In the genomic region with DNA sequence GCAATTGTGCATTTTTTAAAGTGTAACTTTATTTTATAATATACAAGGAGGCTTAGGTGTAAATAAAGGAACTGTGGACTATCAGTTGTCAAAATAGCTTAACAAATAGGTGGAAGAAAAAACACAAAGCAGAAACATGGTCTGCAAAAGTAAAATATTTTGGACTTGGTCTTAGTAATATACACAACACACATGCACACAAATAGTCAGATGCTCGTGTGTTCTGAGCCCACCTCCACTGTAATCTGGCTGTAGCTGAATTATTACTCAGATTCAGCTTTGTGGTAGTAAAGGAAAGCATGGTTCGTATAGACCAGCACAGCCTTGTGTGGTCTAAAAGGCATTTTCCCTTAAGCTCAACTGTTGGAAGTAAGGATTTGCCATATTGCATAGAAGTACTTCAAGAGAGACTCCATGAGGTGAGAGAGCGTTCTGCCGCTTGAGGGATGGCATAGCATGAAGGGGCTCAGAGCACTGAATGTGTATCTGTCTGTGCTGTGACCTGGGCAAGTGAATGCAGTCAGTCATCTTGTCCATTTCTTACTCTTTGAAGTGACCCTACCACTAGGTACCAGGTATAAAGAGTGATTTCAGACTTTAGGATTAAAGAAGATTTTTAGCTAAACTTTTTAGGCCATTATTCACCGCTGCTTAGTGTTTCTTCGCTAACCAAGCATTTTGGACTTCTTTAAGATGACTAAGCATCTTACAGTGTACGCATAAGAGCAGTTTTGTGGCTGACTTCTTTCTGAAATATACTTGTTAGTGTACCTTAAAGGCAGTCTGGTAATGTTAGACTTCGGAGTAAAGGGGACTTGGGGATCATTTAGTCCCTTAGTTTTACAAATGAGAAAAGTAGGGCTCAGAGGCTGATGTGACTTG, we compare ENCODE assay signal across 2 cellular contexts.
TF ChIP-seq lines count a peak whose summit lies in the region.

No MANE protein-coding gene starts in this region.

TF ChIP-seq in A549, 52 proteins besides CTCF, POLR2A, EP300 and RAD21 (continues in another document):
- TF ChIP-seq HOXA7 (CRISPR knock-in tag; IDR thresholded peaks at IDR 0.05) = peak; percentile 64; the same call in 1 of the 2 replicates
- TF ChIP-seq TP53 (CRISPR knock-in tag; IDR thresholded peaks at IDR 0.05) = no peak
- TF ChIP-seq EHF (CRISPR knock-in tag; IDR thresholded peaks at IDR 0.05) = no peak
- TF ChIP-seq, protein P1, sequence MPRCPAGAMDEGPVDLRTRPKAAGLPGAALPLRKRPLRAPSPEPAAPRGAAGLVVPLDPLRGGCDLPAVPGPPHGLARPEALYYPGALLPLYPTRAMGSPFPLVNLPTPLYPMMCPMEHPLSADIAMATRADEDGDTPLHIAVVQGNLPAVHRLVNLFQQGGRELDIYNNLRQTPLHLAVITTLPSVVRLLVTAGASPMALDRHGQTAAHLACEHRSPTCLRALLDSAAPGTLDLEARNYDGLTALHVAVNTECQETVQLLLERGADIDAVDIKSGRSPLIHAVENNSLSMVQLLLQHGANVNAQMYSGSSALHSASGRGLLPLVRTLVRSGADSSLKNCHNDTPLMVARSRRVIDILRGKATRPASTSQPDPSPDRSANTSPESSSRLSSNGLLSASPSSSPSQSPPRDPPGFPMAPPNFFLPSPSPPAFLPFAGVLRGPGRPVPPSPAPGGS (IDR thresholded peaks at IDR 0.05) = no peak
- no peak for TF ChIP-seq RFX5 (IDR thresholded peaks at IDR 0.05)
- TF ChIP-seq CEBPB (IDR thresholded peaks at IDR 0.05) = no peak
- TF ChIP-seq, protein P2, sequence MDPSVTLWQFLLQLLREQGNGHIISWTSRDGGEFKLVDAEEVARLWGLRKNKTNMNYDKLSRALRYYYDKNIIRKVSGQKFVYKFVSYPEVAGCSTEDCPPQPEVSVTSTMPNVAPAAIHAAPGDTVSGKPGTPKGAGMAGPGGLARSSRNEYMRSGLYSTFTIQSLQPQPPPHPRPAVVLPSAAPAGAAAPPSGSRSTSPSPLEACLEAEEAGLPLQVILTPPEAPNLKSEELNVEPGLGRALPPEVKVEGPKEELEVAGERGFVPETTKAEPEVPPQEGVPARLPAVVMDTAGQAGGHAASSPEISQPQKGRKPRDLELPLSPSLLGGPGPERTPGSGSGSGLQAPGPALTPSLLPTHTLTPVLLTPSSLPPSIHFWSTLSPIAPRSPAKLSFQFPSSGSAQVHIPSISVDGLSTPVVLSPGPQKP (IDR thresholded peaks at IDR 0.05; ENCODE audit: low read depth, low read length) = no peak
- no peak for TF ChIP-seq ZSCAN20 (CRISPR knock-in tag; IDR thresholded peaks at IDR 0.05)
- no peak for TF ChIP-seq HDAC2 (IDR thresholded peaks at IDR 0.05)
- TF ChIP-seq KDM1A (IDR thresholded peaks at IDR 0.05; ENCODE audit: low read depth) = no peak
- no peak for TF ChIP-seq TFCP2L1 (CRISPR knock-in tag; IDR thresholded peaks at IDR 0.05)
- no peak for TF ChIP-seq CHD2 (IDR thresholded peaks at IDR 0.05; ENCODE audit: low read length, partially characterized antibody)
- peak; percentile 21; the same call in 1 of the 2 replicates for TF ChIP-seq GATA3 (IDR thresholded peaks at IDR 0.05; ENCODE audit: borderline replicate concordance)
- TF ChIP-seq RARB (CRISPR knock-in tag; IDR thresholded peaks at IDR 0.05) = peak; percentile 57
- TF ChIP-seq, protein P3, sequence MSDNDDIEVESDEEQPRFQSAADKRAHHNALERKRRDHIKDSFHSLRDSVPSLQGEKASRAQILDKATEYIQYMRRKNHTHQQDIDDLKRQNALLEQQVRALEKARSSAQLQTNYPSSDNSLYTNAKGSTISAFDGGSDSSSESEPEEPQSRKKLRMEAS (IDR thresholded peaks at IDR 0.05) = no peak
- peak; percentile 75 for TF ChIP-seq MAFK (IDR thresholded peaks at IDR 0.05; ENCODE audit: partially characterized antibody)
- no peak for TF ChIP-seq CBX2 (IDR thresholded peaks at IDR 0.05; ENCODE audit: borderline replicate concordance, low read depth)
- TF ChIP-seq ZFP36 (IDR thresholded peaks at IDR 0.05; ENCODE audit: borderline replicate concordance, partially characterized antibody) = no peak
- TF ChIP-seq, protein P4, sequence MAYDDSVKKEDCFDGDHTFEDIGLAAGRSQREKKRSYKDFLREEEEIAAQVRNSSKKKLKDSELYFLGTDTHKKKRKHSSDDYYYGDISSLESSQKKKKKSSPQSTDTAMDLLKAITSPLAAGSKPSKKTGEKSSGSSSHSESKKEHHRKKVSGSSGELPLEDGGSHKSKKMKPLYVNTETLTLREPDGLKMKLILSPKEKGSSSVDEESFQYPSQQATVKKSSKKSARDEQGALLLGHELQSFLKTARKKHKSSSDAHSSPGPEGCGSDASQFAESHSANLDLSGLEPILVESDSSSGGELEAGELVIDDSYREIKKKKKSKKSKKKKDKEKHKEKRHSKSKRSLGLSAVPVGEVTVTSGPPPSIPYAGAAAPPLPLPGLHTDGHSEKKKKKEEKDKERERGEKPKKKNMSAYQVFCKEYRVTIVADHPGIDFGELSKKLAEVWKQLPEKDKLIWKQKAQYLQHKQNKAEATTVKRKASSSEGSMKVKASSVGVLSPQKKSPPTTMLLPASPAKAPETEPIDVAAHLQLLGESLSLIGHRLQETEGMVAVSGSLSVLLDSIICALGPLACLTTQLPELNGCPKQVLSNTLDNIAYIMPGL (CRISPR knock-in tag; IDR thresholded peaks at IDR 0.05; ENCODE audit: borderline replicate concordance) = 0 out of 2 replicates have a peak, but pooled peaks have one; percentile 42
- no peak for TF ChIP-seq ZC3H11A (IDR thresholded peaks at IDR 0.05)
- TF ChIP-seq, protein P5, sequence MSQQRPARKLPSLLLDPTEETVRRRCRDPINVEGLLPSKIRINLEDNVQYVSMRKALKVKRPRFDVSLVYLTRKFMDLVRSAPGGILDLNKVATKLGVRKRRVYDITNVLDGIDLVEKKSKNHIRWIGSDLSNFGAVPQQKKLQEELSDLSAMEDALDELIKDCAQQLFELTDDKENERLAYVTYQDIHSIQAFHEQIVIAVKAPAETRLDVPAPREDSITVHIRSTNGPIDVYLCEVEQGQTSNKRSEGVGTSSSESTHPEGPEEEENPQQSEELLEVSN (IDR thresholded peaks at IDR 0.05; ENCODE audit: borderline replicate concordance, low read depth) = no peak
- TF ChIP-seq FOSB (CRISPR knock-in tag; IDR thresholded peaks at IDR 0.05) = 0 out of 2 replicates have a peak, but pooled peaks have one; percentile 11
- TF ChIP-seq JUNB (IDR thresholded peaks at IDR 0.05) = no peak
- TF ChIP-seq, protein P6, sequence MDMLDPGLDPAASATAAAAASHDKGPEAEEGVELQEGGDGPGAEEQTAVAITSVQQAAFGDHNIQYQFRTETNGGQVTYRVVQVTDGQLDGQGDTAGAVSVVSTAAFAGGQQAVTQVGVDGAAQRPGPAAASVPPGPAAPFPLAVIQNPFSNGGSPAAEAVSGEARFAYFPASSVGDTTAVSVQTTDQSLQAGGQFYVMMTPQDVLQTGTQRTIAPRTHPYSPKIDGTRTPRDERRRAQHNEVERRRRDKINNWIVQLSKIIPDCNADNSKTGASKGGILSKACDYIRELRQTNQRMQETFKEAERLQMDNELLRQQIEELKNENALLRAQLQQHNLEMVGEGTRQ (IDR thresholded peaks at IDR 0.05) = no peak
- TF ChIP-seq JUN (IDR thresholded peaks at IDR 0.05) = no peak; a peak in 1 of 5 replicates
- TF ChIP-seq HEYL (CRISPR knock-in tag; IDR thresholded peaks at IDR 0.05) = no peak
- no peak for TF ChIP-seq MAZ (IDR thresholded peaks at IDR 0.05; ENCODE audit: borderline replicate concordance, low read depth, low read length)
- TF ChIP-seq SMC3 (IDR thresholded peaks at IDR 0.05) = no peak
- TF ChIP-seq SREBF2 (IDR thresholded peaks at IDR 0.05) = no peak
- TF ChIP-seq HOXB5 (CRISPR knock-in tag; IDR thresholded peaks at IDR 0.05) = no peak
- peak; percentile 90; the same call in 1 of the 2 replicates for TF ChIP-seq POLR2AphosphoS2 (conservative IDR thresholded peaks at IDR 0.05; ENCODE audit: low read length)
- TF ChIP-seq NR3C1 (IDR thresholded peaks at IDR 0.05) = no peak
- no peak for TF ChIP-seq ESRRA (IDR thresholded peaks at IDR 0.05; ENCODE audit: borderline replicate concordance, low read length)

TF ChIP-seq in H1, 55 proteins besides CTCF, POLR2A, EP300 and RAD21:
- TF ChIP-seq SAP30 (IDR thresholded peaks at IDR 0.05; ENCODE audit: insufficient read depth, insufficient replicate concordance, low read length) = no peak
- TF ChIP-seq, protein P7, sequence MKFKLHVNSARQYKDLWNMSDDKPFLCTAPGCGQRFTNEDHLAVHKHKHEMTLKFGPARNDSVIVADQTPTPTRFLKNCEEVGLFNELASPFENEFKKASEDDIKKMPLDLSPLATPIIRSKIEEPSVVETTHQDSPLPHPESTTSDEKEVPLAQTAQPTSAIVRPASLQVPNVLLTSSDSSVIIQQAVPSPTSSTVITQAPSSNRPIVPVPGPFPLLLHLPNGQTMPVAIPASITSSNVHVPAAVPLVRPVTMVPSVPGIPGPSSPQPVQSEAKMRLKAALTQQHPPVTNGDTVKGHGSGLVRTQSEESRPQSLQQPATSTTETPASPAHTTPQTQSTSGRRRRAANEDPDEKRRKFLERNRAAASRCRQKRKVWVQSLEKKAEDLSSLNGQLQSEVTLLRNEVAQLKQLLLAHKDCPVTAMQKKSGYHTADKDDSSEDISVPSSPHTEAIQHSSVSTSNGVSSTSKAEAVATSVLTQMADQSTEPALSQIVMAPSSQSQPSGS (IDR thresholded peaks at IDR 0.05; ENCODE audit: low read length) = 0 out of 2 replicates have a peak, but pooled peaks have one; percentile 0
- no peak for TF ChIP-seq GABPA (IDR thresholded peaks at IDR 0.05; ENCODE audit: borderline replicate concordance, insufficient read depth, low read length)
- TF ChIP-seq RXRA (IDR thresholded peaks at IDR 0.05; ENCODE audit: insufficient read depth, low read depth, low read length) = no peak
- TF ChIP-seq TBP (IDR thresholded peaks at IDR 0.05; ENCODE audit: low read depth, low read length) = no peak
- peak; percentile 87 for TF ChIP-seq POLR2AphosphoS5 (IDR thresholded peaks at IDR 0.05; ENCODE audit: low read depth, low read length)
- no peak for TF ChIP-seq TCF12 (IDR thresholded peaks at IDR 0.05; ENCODE audit: low read depth, low read length)
